In genomic region chrX:148885203-148885602, GRCh38 we compare ENCODE assay signal across 21 cellular contexts.
DNase-seq lines count a peak whose midpoint lies in the region; TF ChIP-seq lines count a peak whose summit lies in the region.
"Had no signal": no experiment of that assay in that cellular context is flagged by ENCODE, and none has a peak within 500 bp of the region (broad histone marks: within the 10 kb centered on the region; RNA-seq: fewer than 3 reads in every experiment).

No MANE protein-coding gene starts in this region.

- TF ChIP-seq CTCF in GM06990 (IDR thresholded peaks at IDR 0.05; ENCODE audit: insufficient read depth, low read length, poor library complexity, severe bottlenecking) (peak; percentile 17), GM12875 (IDR thresholded peaks at IDR 0.05; ENCODE audit: borderline replicate concordance, insufficient read depth, low read depth, low read length) (peak; percentile 20; the same call in 1 of the 2 replicates), VCaP (conservative IDR thresholded peaks at IDR 0.05) (peak; percentile 59), epithelial cell of proximal tubule (conservative IDR thresholded peaks at IDR 0.05; ENCODE audit: low read depth, low read length) (peak; percentile 8)

- H3K36me3 Mint-ChIP-seq in immature natural killer cell: no peaks in the 10 kb centered on the region
- H3K36me3 Mint-ChIP-seq: CD8-positive, alpha-beta memory T cell; IgD-negative memory B cell had no signal

- no peaks in the 10 kb centered on the region for H3K27me3 ChIP-seq in GM06990 (replicated peaks; ENCODE audit: control insufficient read depth, insufficient read depth, low read length)

- no peak overlapping the region for H3K27ac Mint-ChIP-seq in immature natural killer cell
- H3K27ac Mint-ChIP-seq: CD8-positive, alpha-beta memory T cell; IgD-negative memory B cell; T-helper 17 cell had no signal

- no peak overlapping the region for H3K27ac ChIP-seq in VCaP
- H3K27ac ChIP-seq: C4-2B had no signal

- no peaks in the 10 kb centered on the region for H3K27me3 Mint-ChIP-seq in immature natural killer cell (ENCODE audit: low read depth in 3 of 3)
- H3K27me3 Mint-ChIP-seq: CD8-positive, alpha-beta memory T cell; IgD-negative memory B cell; T-helper 17 cell had no signal

- no peak overlapping the region for H3K4me3 Mint-ChIP-seq in immature natural killer cell
- H3K4me3 Mint-ChIP-seq: CD8-positive, alpha-beta memory T cell; IgD-negative memory B cell; T-helper 17 cell had no signal

- no peaks in the 10 kb centered on the region for H3K4me1 Mint-ChIP-seq in immature natural killer cell
- H3K4me1 Mint-ChIP-seq: CD8-positive, alpha-beta memory T cell; IgD-negative memory B cell; T-helper 17 cell had no signal

- no peaks in the 10 kb centered on the region for H3K36me3 ChIP-seq in GM06990 (ENCODE audit: control insufficient read depth, insufficient read depth, low read length)

- H3K9me3 Mint-ChIP-seq in immature natural killer cell: peaks cover 0 to 2% (median 0%) of the 10 kb centered on the region in 6 donors
- H3K9me3 Mint-ChIP-seq: CD8-positive, alpha-beta memory T cell; IgD-negative memory B cell had no signal

- DNase-seq in GM06990 (ENCODE audit: extremely low read depth, insufficient read length) (no peak), epithelial cell of proximal tubule (ENCODE audit: low read depth) (no peak), NCI-H2196 treated with DMSO at 0.1 percent for 48 hours (lab: John Stamatoyannopoulos, UW; ENCODE audit: unreplicated experiment) (no peak), immature natural killer cell (no peak)
- no peak for DNase-seq in activated CD4-positive, CD25-positive, alpha-beta regulatory T cell (lab: John Stamatoyannopoulos, UW)
- DNase-seq: Calu3; CD8-positive, alpha-beta memory T cell; DMS153; GF-D8; GOT3; NCI-H1105 treated with DMSO at 0.1 percent for 48 hours; NCI-H1694; NCI-H2081; NCI-H2171 treated with DMSO at 0.1 percent for 48 hours; NCI-H446; NCI-H526 treated with DMSO at 0.1 percent for 48 hours; T-helper 17 cell had no signal

- no peak overlapping the region for H3K4me3 ChIP-seq in GM06990 (replicated peaks; ENCODE audit: low read depth, low read length)
- H3K4me3 ChIP-seq in GM12875 (ENCODE audit: low read depth, low read length): no peak overlapping the region
- H3K4me3 ChIP-seq in epithelial cell of proximal tubule (ENCODE audit: low read depth, low read length): no peak overlapping the region

Comparison
In these comparisons a context has a peak if more than half of its experiments do, and no peak if none do; other contexts are left out.
1. CTCF ChIP-seq: peak in every context shown above with its lines; median percentile 59 in VCaP; 20 in GM12875; 17 in GM06990; 8 in epithelial cell of proximal tubule.